ENCODE assay signal across 8 cellular contexts in genomic region chr3:190585771-190586630, GRCh38.
DNase-seq lines count a peak whose midpoint lies in the region; ATAC-seq and TF ChIP-seq lines count a peak whose summit lies in the region.

No MANE protein-coding gene starts in this region.

- H3K27ac ChIP-seq in aorta (ENCODE audit: low read depth in 1 of 2, low read length in 2 of 2) = no peak overlapping the region

- H3K4me3 Mint-ChIP-seq in mesothelial cell of epicardium = no peak overlapping the region

- ATAC-seq in HG02798 (IDR thresholded peaks at IDR 0.05; ENCODE audit: poor library complexity, unreplicated experiment) = peak; percentile 41
- ATAC-seq in aorta (ENCODE audit: low FRiP score) = peak; percentile 61
- no peak for ATAC-seq in GM21529 (IDR thresholded peaks at IDR 0.05; ENCODE audit: unreplicated experiment)

- H3K27ac Mint-ChIP-seq in mesothelial cell of epicardium = peak overlapping the region; percentile 21

- no peaks in the 10 kb centered on the region for H3K9me3 Mint-ChIP-seq in mesothelial cell of epicardium

- no peaks in the 10 kb centered on the region for H3K9me3 ChIP-seq in aorta (ENCODE audit: control insufficient read depth, low read length)

- peaks cover 24% of the 10 kb centered on the region for H3K4me1 Mint-ChIP-seq in mesothelial cell of epicardium

- H3K4me1 ChIP-seq in aorta (ENCODE audit: control insufficient read depth in 1 of 2, insufficient read depth in 2 of 2, low read length in 2 of 2) = peaks cover 0 to 4% of the 10 kb centered on the region in 2 donors

- DNase-seq in CD1c-positive myeloid dendritic cell (ENCODE audit: extremely low spot score) (peak; percentile 80), RKO (ENCODE audit: low spot score) (peak; percentile 82), astrocyte of the hippocampus (ENCODE audit: low read depth, low spot score) (peak; percentile 84), mesothelial cell of epicardium (ENCODE audit: low spot score in 2 of 2, unreplicated experiment in 2 of 2) (no peak), aorta (no peak), ureter (ENCODE audit: low spot score) (no peak)

- intact Hi-C loops in aorta (cut with DNase I) = no loop called here

- WGBS in aorta, 2 donors = 79 to 82% methylated on average over 6 of the region's 6 CpGs

- H3K27me3 Mint-ChIP-seq in mesothelial cell of epicardium (ENCODE audit: low read depth) = no peaks in the 10 kb centered on the region

- no peaks in the 10 kb centered on the region for H3K36me3 Mint-ChIP-seq in mesothelial cell of epicardium

- H3K36me3 ChIP-seq in aorta (ENCODE audit: control insufficient read depth in 1 of 2, insufficient read depth in 2 of 2, low read length in 1 of 2) = no peaks in the 10 kb centered on the region

- H3K4me3 ChIP-seq in aorta (ENCODE audit: low read length in 2 of 2) = no peak overlapping the region

- no peak for TF ChIP-seq CTCF in mesothelial cell of epicardium (IDR thresholded peaks at IDR 0.05; ENCODE audit: unreplicated experiment)

- H3K27me3 ChIP-seq in aorta (ENCODE audit: control insufficient read depth in 1 of 2, insufficient read depth in 2 of 2, low read length in 1 of 2) = no peaks in the 10 kb centered on the region

Comparison
In these comparisons a context has a peak if more than half of its experiments do, and no peak if none do; other contexts are left out.
1. DNase-seq: peak in CD1c-positive myeloid dendritic cell (single experiment), RKO (single experiment) and astrocyte of the hippocampus (single experiment); none in mesothelial cell of epicardium (0 of 2), aorta (0 of 2) and ureter (single experiment).